ENCODE assay signal across 1 cellular context in the genomic region with DNA sequence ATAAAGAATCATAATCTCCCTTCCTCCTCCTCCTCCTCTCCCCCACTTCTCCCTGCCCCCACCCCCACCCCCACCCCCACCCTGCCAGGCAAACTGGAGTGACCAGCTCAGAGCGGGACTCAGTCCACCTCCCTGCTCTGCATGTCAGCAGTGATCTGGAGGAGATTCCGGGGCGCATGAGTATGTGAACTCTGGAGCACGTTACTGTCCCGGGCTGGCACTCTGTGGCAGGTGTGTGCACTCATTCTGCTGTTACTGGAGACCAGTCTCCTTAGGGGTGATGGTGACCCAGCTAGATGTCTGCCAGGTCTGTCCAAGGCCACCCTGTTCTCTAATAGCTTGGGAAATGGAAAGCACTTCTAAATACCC.
TF ChIP-seq lines count a peak whose summit lies in the region.

No MANE protein-coding gene starts in this region.

TF ChIP-seq in K562, 482 proteins besides CTCF, POLR2A, EP300 and RAD21:
- TF ChIP-seq, protein P1, sequence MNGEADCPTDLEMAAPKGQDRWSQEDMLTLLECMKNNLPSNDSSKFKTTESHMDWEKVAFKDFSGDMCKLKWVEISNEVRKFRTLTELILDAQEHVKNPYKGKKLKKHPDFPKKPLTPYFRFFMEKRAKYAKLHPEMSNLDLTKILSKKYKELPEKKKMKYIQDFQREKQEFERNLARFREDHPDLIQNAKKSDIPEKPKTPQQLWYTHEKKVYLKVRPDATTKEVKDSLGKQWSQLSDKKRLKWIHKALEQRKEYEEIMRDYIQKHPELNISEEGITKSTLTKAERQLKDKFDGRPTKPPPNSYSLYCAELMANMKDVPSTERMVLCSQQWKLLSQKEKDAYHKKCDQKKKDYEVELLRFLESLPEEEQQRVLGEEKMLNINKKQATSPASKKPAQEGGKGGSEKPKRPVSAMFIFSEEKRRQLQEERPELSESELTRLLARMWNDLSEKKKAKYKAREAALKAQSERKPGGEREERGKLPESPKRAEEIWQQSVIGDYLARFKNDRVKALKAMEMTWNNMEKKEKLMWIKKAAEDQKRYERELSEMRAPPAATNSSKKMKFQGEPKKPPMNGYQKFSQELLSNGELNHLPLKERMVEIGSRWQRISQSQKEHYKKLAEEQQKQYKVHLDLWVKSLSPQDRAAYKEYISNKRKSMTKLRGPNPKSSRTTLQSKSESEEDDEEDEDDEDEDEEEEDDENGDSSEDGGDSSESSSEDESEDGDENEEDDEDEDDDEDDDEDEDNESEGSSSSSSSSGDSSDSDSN (IDR thresholded peaks at IDR 0.05; ENCODE audit: borderline replicate concordance in 1 of 2, low read depth in 2 of 2, low read length in 2 of 2), result no peak
- TF ChIP-seq, protein P2, sequence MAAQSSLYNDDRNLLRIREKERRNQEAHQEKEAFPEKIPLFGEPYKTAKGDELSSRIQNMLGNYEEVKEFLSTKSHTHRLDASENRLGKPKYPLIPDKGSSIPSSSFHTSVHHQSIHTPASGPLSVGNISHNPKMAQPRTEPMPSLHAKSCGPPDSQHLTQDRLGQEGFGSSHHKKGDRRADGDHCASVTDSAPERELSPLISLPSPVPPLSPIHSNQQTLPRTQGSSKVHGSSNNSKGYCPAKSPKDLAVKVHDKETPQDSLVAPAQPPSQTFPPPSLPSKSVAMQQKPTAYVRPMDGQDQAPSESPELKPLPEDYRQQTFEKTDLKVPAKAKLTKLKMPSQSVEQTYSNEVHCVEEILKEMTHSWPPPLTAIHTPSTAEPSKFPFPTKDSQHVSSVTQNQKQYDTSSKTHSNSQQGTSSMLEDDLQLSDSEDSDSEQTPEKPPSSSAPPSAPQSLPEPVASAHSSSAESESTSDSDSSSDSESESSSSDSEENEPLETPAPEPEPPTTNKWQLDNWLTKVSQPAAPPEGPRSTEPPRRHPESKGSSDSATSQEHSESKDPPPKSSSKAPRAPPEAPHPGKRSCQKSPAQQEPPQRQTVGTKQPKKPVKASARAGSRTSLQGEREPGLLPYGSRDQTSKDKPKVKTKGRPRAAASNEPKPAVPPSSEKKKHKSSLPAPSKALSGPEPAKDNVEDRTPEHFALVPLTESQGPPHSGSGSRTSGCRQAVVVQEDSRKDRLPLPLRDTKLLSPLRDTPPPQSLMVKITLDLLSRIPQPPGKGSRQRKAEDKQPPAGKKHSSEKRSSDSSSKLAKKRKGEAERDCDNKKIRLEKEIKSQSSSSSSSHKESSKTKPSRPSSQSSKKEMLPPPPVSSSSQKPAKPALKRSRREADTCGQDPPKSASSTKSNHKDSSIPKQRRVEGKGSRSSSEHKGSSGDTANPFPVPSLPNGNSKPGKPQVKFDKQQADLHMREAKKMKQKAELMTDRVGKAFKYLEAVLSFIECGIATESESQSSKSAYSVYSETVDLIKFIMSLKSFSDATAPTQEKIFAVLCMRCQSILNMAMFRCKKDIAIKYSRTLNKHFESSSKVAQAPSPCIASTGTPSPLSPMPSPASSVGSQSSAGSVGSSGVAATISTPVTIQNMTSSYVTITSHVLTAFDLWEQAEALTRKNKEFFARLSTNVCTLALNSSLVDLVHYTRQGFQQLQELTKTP (IDR thresholded peaks at IDR 0.05; ENCODE audit: low read depth in 1 of 2, partially characterized antibody in 2 of 2), result no peak
- TF ChIP-seq, protein P3, sequence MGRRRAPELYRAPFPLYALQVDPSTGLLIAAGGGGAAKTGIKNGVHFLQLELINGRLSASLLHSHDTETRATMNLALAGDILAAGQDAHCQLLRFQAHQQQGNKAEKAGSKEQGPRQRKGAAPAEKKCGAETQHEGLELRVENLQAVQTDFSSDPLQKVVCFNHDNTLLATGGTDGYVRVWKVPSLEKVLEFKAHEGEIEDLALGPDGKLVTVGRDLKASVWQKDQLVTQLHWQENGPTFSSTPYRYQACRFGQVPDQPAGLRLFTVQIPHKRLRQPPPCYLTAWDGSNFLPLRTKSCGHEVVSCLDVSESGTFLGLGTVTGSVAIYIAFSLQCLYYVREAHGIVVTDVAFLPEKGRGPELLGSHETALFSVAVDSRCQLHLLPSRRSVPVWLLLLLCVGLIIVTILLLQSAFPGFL (CRISPR knock-in tag; IDR thresholded peaks at IDR 0.05), result no peak
- TF ChIP-seq MECOM (CRISPR knock-in tag; IDR thresholded peaks at IDR 0.05) (no peak), ZFPM2 (CRISPR knock-in tag; IDR thresholded peaks at IDR 0.05) (no peak), L3MBTL2 (IDR thresholded peaks at IDR 0.05) (no peak), SRSF7 (optimal IDR thresholded peaks at IDR 0.05; ENCODE audit: low read depth, low read length) (no peak), SPI1 (IDR thresholded peaks at IDR 0.05; ENCODE audit: borderline replicate concordance, low read depth, low read length) (no peak), STAG1 (CRISPR knock-in tag; IDR thresholded peaks at IDR 0.05; ENCODE audit: borderline replicate concordance) (no peak), MCM3 (IDR thresholded peaks at IDR 0.05) (no peak), BACH1 (tag; IDR thresholded peaks at IDR 0.05) (no peak), ZNF699 (CRISPR knock-in tag; IDR thresholded peaks at IDR 0.05; ENCODE audit: insufficient replicate concordance) (no peak), PPARD (CRISPR knock-in tag; IDR thresholded peaks at IDR 0.05) (no peak), ZNF717 (CRISPR knock-in tag; IDR thresholded peaks at IDR 0.05) (no peak)
